10 cellular contexts compared by ENCODE assay signal in the genomic region with DNA sequence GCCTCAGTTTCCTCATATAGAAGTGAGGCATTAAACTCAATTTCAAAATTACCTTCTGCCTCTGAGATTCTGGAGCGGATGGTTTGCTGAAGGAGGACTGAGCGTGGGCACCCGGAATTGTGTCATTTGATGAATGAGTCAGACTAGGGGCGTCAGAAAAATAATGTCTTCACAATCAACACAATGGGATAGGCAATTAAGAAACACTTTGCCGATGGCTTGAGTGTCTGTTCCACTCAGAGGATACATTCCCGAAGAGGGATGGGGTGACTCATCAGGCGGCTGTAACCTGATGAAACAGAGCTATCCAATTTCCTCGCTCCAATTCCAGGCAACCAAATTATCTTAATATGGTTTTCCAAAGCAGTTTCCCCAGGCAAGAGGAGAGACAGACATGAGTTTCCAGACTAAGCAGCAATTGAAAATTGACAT. TPM values are rescaled to one million over a fixed set of nuclear protein-coding genes. Genes with fewer than 3 reads are reported as not detected.
DNase-seq lines count a peak whose midpoint lies in the region; FAIRE-seq and TF ChIP-seq lines count a peak whose summit lies in the region.
"Had no signal": no experiment of that assay in that cellular context is flagged by ENCODE, and none has a peak within 500 bp of the region (broad histone marks: within the 10 kb centered on the region; RNA-seq: fewer than 3 reads in every experiment).

No MANE protein-coding gene starts in this region.

- H3K27ac ChIP-seq in H1 (ENCODE audit: low read depth, low read length) (no peak overlapping the region), skin epidermis (peak overlapping the region in 11 of 21 experiments; percentile 31 to 74 (median 61)), substantia nigra (ENCODE audit: low read depth, low read length, poor library complexity, severe bottlenecking) (no peak overlapping the region)

- H2BK12ac ChIP-seq in H1 (ENCODE audit: low read depth, low read length), result peak overlapping the region; percentile 69; the same call in 1 of the 2 replicates

- no peaks in the 10 kb centered on the region for H3K79me2 ChIP-seq in H1 (ENCODE audit: control insufficient read depth in 1 of 2, insufficient read depth in 2 of 2, low read length in 2 of 2)

- H2AFZ ChIP-seq in H1 (ENCODE audit: low read length), result no peak overlapping the region

- no peak overlapping the region for H3K4ac ChIP-seq in H1 (replicated peaks; ENCODE audit: insufficient read length, low read depth, low read length)

- TF ChIP-seq RAD21 in H1 (IDR thresholded peaks at IDR 0.05 in 1 of 2, conservative IDR thresholded peaks at IDR 0.05 in 1 of 2; ENCODE audit: low read depth in 2 of 2, low read length in 2 of 2), result no peak

- no peaks in the 10 kb centered on the region for H3K79me1 ChIP-seq in H1 (ENCODE audit: low read depth, low read length)

- H3K14ac ChIP-seq in H1 (ENCODE audit: insufficient read length), result no peak overlapping the region

- H2BK5ac ChIP-seq in H1 (ENCODE audit: low read depth, low read length), result 0 out of 2 replicates have a peak overlapping the region, but pooled peaks have one; percentile 27

- DNase-seq in HEK293T (ENCODE audit: extremely low spot score), result peak; percentile 26
- DNase-seq in NCI-H510A (lab: John Stamatoyannopoulos, UW), result peak; percentile 13
- no peak for DNase-seq in H1 (ENCODE audit: low read depth in 1 of 2, low spot score in 2 of 2)
- no peak for DNase-seq in medulla oblongata (ENCODE audit: extremely low spot score)
- no peak for DNase-seq in substantia nigra (lab: John Stamatoyannopoulos, UW)
- no peak for DNase-seq in NCI-H1048 (lab: John Stamatoyannopoulos, UW)
- DNase-seq: stimulated activated CD4-positive, alpha-beta T cell treated with anti-CD3 and anti-CD28 coated beads, Interleukin-4, amount 100 ng/mL, for 4 hours; T1000 had no signal

- no peak overlapping the region for H3K23ac ChIP-seq in H1 (ENCODE audit: insufficient read length)

- H3K9me3 ChIP-seq in H1 (ENCODE audit: insufficient read depth in 2 of 2, low read depth in 1 of 2, low read length in 1 of 2), result no peaks in the 10 kb centered on the region

- no peak for FAIRE-seq in H1 (lab: Jason Lieb, UNC)
- FAIRE-seq: islet of Langerhans had no signal

- H2BK120ac ChIP-seq in H1 (replicated peaks; ENCODE audit: low read depth, low read length), result no peak overlapping the region

- TF ChIP-seq POLR2A in H1 (IDR thresholded peaks at IDR 0.05; ENCODE audit: control extremely low read depth in 1 of 2, low read depth in 2 of 2, low read length in 2 of 2), result no peak

- H2BK15ac ChIP-seq in H1 (ENCODE audit: low read length), result no peak overlapping the region; the same call in 1 of the 2 replicates

- no peak overlapping the region; the same call in 1 of the 2 replicates for H3K18ac ChIP-seq in H1 (ENCODE audit: extremely low read depth, low read length)

- H2AK5ac ChIP-seq in H1 (ENCODE audit: low read depth, low read length), result no peak overlapping the region; the same call in 1 of the 2 replicates

- H3K36me3 ChIP-seq in H1 (ENCODE audit: control insufficient read depth in 2 of 4, insufficient read depth in 4 of 4, low read length in 3 of 4), result no peaks in the 10 kb centered on the region

- WGBS in H1 (ENCODE audit: extremely low coverage in 1 of 2, insufficient coverage in 1 of 2, insufficient read length in 1 of 2, insufficient replicate concordance in 2 of 2, low coverage in 1 of 2, low lambda C conversion rate in 2 of 2, missing lambda C conversion rate in 1 of 2), 2 experiments, result 67% methylated on average over 8 of the region's 8 CpGs; no CpG with 5 or more reads in 1 of the 2 experiments

- no peak for TF ChIP-seq EP300 in H1 (IDR thresholded peaks at IDR 0.05; ENCODE audit: borderline replicate concordance in 1 of 2, low read depth in 2 of 2, low read length in 2 of 2)

- no peak overlapping the region for H4K91ac ChIP-seq in H1 (replicated peaks; ENCODE audit: insufficient read length, low read length)

- no peak overlapping the region for H4K8ac ChIP-seq in H1 (ENCODE audit: extremely low read depth, insufficient read depth, low read length)

- H3K4me1 ChIP-seq in H1 (replicated peaks in 1 of 4; ENCODE audit: control insufficient read depth in 3 of 4, insufficient read depth in 4 of 4, low read length in 3 of 4), result peaks cover 6 to 11% (median 8%) of the 10 kb centered on the region in 4 experiments; a peak in 6 of 7 replicates

- H2BK20ac ChIP-seq in H1 (ENCODE audit: low read length), result peak overlapping the region; percentile 62; the same call in 1 of the 2 replicates

- H3K4me3 ChIP-seq in H1 (ENCODE audit: extremely low read depth in 1 of 4, insufficient read depth in 2 of 4, low read depth in 3 of 4, low read length in 4 of 4), result no peak overlapping the region
- no peak overlapping the region for H3K4me3 ChIP-seq in skin epidermis

- no peaks in the 10 kb centered on the region; the same call in 1 of the 2 replicates for H3K23me2 ChIP-seq in H1 (ENCODE audit: low read depth, low read length)

- H3K9ac ChIP-seq in H1 (replicated peaks in 1 of 4; ENCODE audit: extremely low read depth in 1 of 4, low read depth in 3 of 4, low read length in 3 of 4), result no peak overlapping the region

- no peaks in the 10 kb centered on the region for H3K27me3 ChIP-seq in H1 (replicated peaks in 1 of 4; ENCODE audit: control insufficient read depth in 3 of 4, extremely low read depth in 1 of 4, insufficient read depth in 3 of 4, low read length in 3 of 4)

- no peak overlapping the region for H3K56ac ChIP-seq in H1 (replicated peaks; ENCODE audit: insufficient read length, low read depth, low read length)

- CTCF ChIA-PET in HEK293T (lab: Yijun Ruan, JAX) (interaction anchor here (1.0 to 1.7 kb wide), 4 partner anchors 8 to 24 kb away, joined by 3 to 5 read pairs (median 4); no protein-coding TSS in a partner anchor), H1 (lab: Charles Lee; ENCODE audit: partially characterized antibody) (interaction anchor here (0.7 to 2.0 kb wide), 4 partner anchors 8 to 23 kb away, joined by 3 to 14 read pairs (median 8); no protein-coding TSS in a partner anchor)

- no peaks in the 10 kb centered on the region for H4K20me1 ChIP-seq in H1 (replicated peaks in 1 of 2; ENCODE audit: control insufficient read depth in 1 of 2, insufficient read depth in 2 of 2, low read length in 2 of 2)

- no peak overlapping the region for H3K4me2 ChIP-seq in H1 (ENCODE audit: insufficient read depth in 1 of 2, low read depth in 2 of 2, low read length in 2 of 2)

- TF ChIP-seq CTCF in H1 (IDR thresholded peaks at IDR 0.05; ENCODE audit: control extremely low read depth in 1 of 3, insufficient read depth in 1 of 3, low read depth in 1 of 3, low read length in 3 of 3), result no peak

- POLR2A ChIA-PET in HEK293T (lab: Yijun Ruan, JAX) (interaction anchor here (1.3 to 1.8 kb wide), 2 partner anchors 12 to 17 kb away, joined by 7 to 11 read pairs; no protein-coding TSS in a partner anchor), H1 (lab: Charles Lee; ENCODE audit: partially characterized antibody) (interaction anchor here (1.0 to 1.9 kb wide), 4 partner anchors 9 to 339 kb away, joined by 3 to 6 read pairs (median 4); a partner anchor contains a TSS)

- H4K5ac ChIP-seq in H1 (ENCODE audit: insufficient read length, low read depth, low read length), result no peak overlapping the region

TF ChIP-seq in HEK293T, 16 proteins besides CTCF, POLR2A, EP300 and RAD21 (continues in another document):
- TF ChIP-seq BHLHE40 (IDR thresholded peaks at IDR 0.05; ENCODE audit: borderline replicate concordance), result no peak
- no peak for TF ChIP-seq LEF1 (IDR thresholded peaks at IDR 0.05; ENCODE audit: borderline replicate concordance)
- TF ChIP-seq CTBP1 (IDR thresholded peaks at IDR 0.05; ENCODE audit: borderline replicate concordance), result no peak
- no peak for TF ChIP-seq FOXA1 (IDR thresholded peaks at IDR 0.05)
- TF ChIP-seq NFRKB (IDR thresholded peaks at IDR 0.05), result no peak
- TF ChIP-seq SUZ12 (IDR thresholded peaks at IDR 0.05), result no peak
- no peak for TF ChIP-seq FOXM1 (IDR thresholded peaks at IDR 0.05; ENCODE audit: borderline replicate concordance)
- TF ChIP-seq HDGF (IDR thresholded peaks at IDR 0.05; ENCODE audit: borderline replicate concordance), result no peak
- TF ChIP-seq ELF4 (IDR thresholded peaks at IDR 0.05), result no peak
- no peak for TF ChIP-seq ARNT (IDR thresholded peaks at IDR 0.05)

TF ChIP-seq in H1, 55 proteins besides CTCF, POLR2A, EP300 and RAD21:
- TF ChIP-seq SP4 (IDR thresholded peaks at IDR 0.05; ENCODE audit: low read length) (no peak), JUND (IDR thresholded peaks at IDR 0.05; ENCODE audit: low read length) (peak; percentile 54; the same call in 1 of the 2 replicates), SP1 (IDR thresholded peaks at IDR 0.05; ENCODE audit: low read depth, low read length) (no peak)

RNA-seq across cellular contexts. Expression of a gene that starts 1.2 kb away (rescaled TPM):
- 1.4 and 1.5 TPM in 2 replicates for total RNA-seq in H1 (2021; fragmentation: NEBNext Ultra II Directional; extraction: Animal tissue kit (Norgen Biotek cat#: 25700))
- polyA plus RNA-seq in H1 (2011; rRNA removed), result 2.8 and 3.3 TPM in 2 replicates
- polyA plus RNA-seq in H1 (2011; cell fraction: cytosol; rRNA removed), result 4.0 TPM
- 2.9 TPM for polyA plus RNA-seq in H1 (2011; cell fraction: nucleus; rRNA removed)
- polyA plus RNA-seq in H1 (2012, experiment 1 of 2), result 1.7 to 4.8 TPM (median 2.5 TPM) in 4 replicates
- 0.16 TPM for polyA plus RNA-seq in H1 (2012, experiment 2 of 2)
- 4.5 TPM for polyA plus RNA-seq in H1 (2013, experiment 1 of 2)
- polyA plus RNA-seq in H1 (2013, experiment 2 of 2), result 4.8 TPM
- polyA minus RNA-seq in H1 (2011; rRNA and poly(A)+ RNA removed), result 4.7 and 5.1 TPM in 2 replicates
- polyA minus RNA-seq in H1 (2011; cell fraction: cytosol; rRNA and poly(A)+ RNA removed), result 2.1 TPM
- polyA minus RNA-seq in H1 (2011; cell fraction: nucleus; rRNA and poly(A)+ RNA removed), result 2.8 TPM

Comparison
In these comparisons a context has a peak if more than half of its experiments do, and no peak if none do; other contexts are left out.
1. DNase-seq: peak in HEK293T (single experiment) and NCI-H510A (single experiment); none in H1 (0 of 2), medulla oblongata (single experiment), substantia nigra (0 of 49) and NCI-H1048 (single experiment).
2. H3K27ac ChIP-seq: peak in skin epidermis (11 of 21); none in H1 (single experiment) and substantia nigra (single experiment).